In genomic region chr3:153639634-153640033, GRCh38 we compare ENCODE assay signal across 1 cellular context.
TF ChIP-seq lines count a peak whose summit lies in the region.

No MANE protein-coding gene starts in this region.

TF ChIP-seq in SK-N-SH treated with all-trans-retinoic acid at 6 μM for 48 hours, 23 proteins besides CTCF, POLR2A, EP300 and RAD21 (continued from another document):
- TF ChIP-seq CSRNP3 (CRISPR knock-in tag; IDR thresholded peaks at IDR 0.05) (no peak), TCF4 (CRISPR knock-in tag; IDR thresholded peaks at IDR 0.05; ENCODE audit: borderline replicate concordance) (no peak), BACH2 (CRISPR knock-in tag; IDR thresholded peaks at IDR 0.05; ENCODE audit: borderline replicate concordance) (no peak), ZFP30 (CRISPR knock-in tag; IDR thresholded peaks at IDR 0.05) (no peak), OSR1 (CRISPR knock-in tag; IDR thresholded peaks at IDR 0.05) (no peak)
- TF ChIP-seq, protein P1, sequence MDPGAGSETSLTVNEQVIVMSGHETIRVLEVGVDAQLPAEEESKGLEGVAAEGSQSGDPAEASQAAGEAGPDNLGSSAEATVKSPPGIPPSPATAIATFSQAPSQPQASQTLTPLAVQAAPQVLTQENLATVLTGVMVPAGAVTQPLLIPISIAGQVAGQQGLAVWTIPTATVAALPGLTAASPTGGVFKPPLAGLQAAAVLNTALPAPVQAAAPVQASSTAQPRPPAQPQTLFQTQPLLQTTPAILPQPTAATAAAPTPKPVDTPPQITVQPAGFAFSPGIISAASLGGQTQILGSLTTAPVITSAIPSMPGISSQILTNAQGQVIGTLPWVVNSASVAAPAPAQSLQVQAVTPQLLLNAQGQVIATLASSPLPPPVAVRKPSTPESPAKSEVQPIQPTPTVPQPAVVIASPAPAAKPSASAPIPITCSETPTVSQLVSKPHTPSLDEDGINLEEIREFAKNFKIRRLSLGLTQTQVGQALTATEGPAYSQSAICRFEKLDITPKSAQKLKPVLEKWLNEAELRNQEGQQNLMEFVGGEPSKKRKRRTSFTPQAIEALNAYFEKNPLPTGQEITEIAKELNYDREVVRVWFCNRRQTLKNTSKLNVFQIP (CRISPR knock-in tag; IDR thresholded peaks at IDR 0.05; ENCODE audit: borderline replicate concordance, low read depth), result no peak
- TF ChIP-seq, protein P2, sequence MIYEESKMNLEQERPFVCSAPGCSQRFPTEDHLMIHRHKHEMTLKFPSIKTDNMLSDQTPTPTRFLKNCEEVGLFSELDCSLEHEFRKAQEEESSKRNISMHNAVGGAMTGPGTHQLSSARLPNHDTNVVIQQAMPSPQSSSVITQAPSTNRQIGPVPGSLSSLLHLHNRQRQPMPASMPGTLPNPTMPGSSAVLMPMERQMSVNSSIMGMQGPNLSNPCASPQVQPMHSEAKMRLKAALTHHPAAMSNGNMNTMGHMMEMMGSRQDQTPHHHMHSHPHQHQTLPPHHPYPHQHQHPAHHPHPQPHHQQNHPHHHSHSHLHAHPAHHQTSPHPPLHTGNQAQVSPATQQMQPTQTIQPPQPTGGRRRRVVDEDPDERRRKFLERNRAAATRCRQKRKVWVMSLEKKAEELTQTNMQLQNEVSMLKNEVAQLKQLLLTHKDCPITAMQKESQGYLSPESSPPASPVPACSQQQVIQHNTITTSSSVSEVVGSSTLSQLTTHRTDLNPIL (CRISPR knock-in tag; IDR thresholded peaks at IDR 0.05; ENCODE audit: low read depth), result no peak
